Comparison of ENCODE assay signal across 8 cellular contexts in genomic region chr12:110039085-110039807, GRCh38. TPM values are rescaled to one million over a fixed set of nuclear protein-coding genes. Genes with fewer than 3 reads are reported as not detected.
DNase-seq lines count a peak whose midpoint lies in the region; ATAC-seq and TF ChIP-seq lines count a peak whose summit lies in the region.

No MANE protein-coding gene starts in this region.

- no peak for TF ChIP-seq EP300 in SK-N-SH (IDR thresholded peaks at IDR 0.05; ENCODE audit: borderline replicate concordance in 1 of 2, low read depth in 1 of 2, low read length in 1 of 2)

- H3K36me3 ChIP-seq in SK-N-SH (replicated peaks in 1 of 2; ENCODE audit: control insufficient read depth in 1 of 2, insufficient read depth in 2 of 2, low read length in 1 of 2) (peaks cover 38% of the 10 kb centered on the region in 2 experiments), mucosa of stomach (ENCODE audit: control insufficient read depth, insufficient read depth, low read length) (peaks cover 6% of the 10 kb centered on the region), uterus (no peaks in the 10 kb centered on the region)

- H2AFZ ChIP-seq in SK-N-SH (ENCODE audit: low read depth): no peak overlapping the region

- no peaks in the 10 kb centered on the region for H3K27me3 Mint-ChIP-seq in central memory CD8-positive, alpha-beta T cell

- CTCF ChIA-PET in SK-N-SH (lab: Yijun Ruan, JAX): no interaction called here

- WGBS in SK-N-SH (ENCODE audit: low lambda C conversion rate): 28% methylated on average over 5 of the region's 5 CpGs

- intact Hi-C loops in uterus (cut with DNase I; ENCODE audit: low total_unique reads): no loop called here

- H3K9me3 ChIP-seq in SK-N-SH: no peaks in the 10 kb centered on the region
- H3K9me3 ChIP-seq in mucosa of stomach (ENCODE audit: control insufficient read depth, low read length): no peaks in the 10 kb centered on the region
- H3K9me3 ChIP-seq in uterus: no peaks in the 10 kb centered on the region

- no peak overlapping the region for H3K4me3 Mint-ChIP-seq in central memory CD8-positive, alpha-beta T cell

- no peaks in the 10 kb centered on the region for H3K9me2 ChIP-seq in SK-N-SH

- H3K4me1 ChIP-seq in SK-N-SH (ENCODE audit: control insufficient read depth in 1 of 2, insufficient read depth in 2 of 2, low read depth in 1 of 2, low read length in 1 of 2) (peaks cover 0 to 14% of the 10 kb centered on the region in 2 experiments; a peak in 3 of 4 replicates), mucosa of stomach (ENCODE audit: control insufficient read depth, insufficient read depth, low read length) (peaks cover 22% of the 10 kb centered on the region), uterus (no peaks in the 10 kb centered on the region)

- no peak for TF ChIP-seq POLR2A in uterus (IDR thresholded peaks at IDR 0.05)

- H3K27ac ChIP-seq in SK-N-SH (ENCODE audit: low read depth in 2 of 2, low read length in 1 of 2) (peak overlapping the region; percentile 35 to 75; a peak in 3 of 4 replicates), uterus (peak overlapping the region in 1 of 2 donors; percentile 9)

- peaks cover 29% of the 10 kb centered on the region for H3K36me3 Mint-ChIP-seq in central memory CD8-positive, alpha-beta T cell (ENCODE audit: insufficient read depth)

- H3K9ac ChIP-seq in SK-N-SH (0 out of 2 replicates have a peak overlapping the region, but pooled peaks have one; percentile 18), mucosa of stomach (ENCODE audit: low read length) (peak overlapping the region; percentile 48)

- H3K79me2 ChIP-seq in SK-N-SH (ENCODE audit: insufficient read depth): peaks cover 77% of the 10 kb centered on the region; the same call in 1 of the 2 replicates

- H3K4me2 ChIP-seq in SK-N-SH: peak overlapping the region; percentile 9; the same call in 1 of the 2 replicates

- H4K20me1 ChIP-seq in SK-N-SH (ENCODE audit: insufficient read depth): peaks cover 6% of the 10 kb centered on the region; the same call in 1 of the 2 replicates

- POLR2A ChIA-PET in SK-N-SH (lab: Yijun Ruan, JAX): no interaction called here

- H3K27me3 ChIP-seq in SK-N-SH (ENCODE audit: insufficient read depth): no peaks in the 10 kb centered on the region
- H3K27me3 ChIP-seq in mucosa of stomach (ENCODE audit: control insufficient read depth, insufficient read depth, low read length): no peaks in the 10 kb centered on the region
- no peaks in the 10 kb centered on the region for H3K27me3 ChIP-seq in uterus

- ATAC-seq in central memory CD8-positive, alpha-beta T cell (replicated peaks; ENCODE audit: extremely low read depth, poor library complexity, severe bottlenecking): no peak
- ATAC-seq in GM18520 (IDR thresholded peaks at IDR 0.05; ENCODE audit: unreplicated experiment): no peak

- H3F3A ChIP-seq in SK-N-SH (replicated peaks; ENCODE audit: insufficient read depth): peaks cover 44% of the 10 kb centered on the region

- H3K27ac Mint-ChIP-seq in central memory CD8-positive, alpha-beta T cell (ENCODE audit: low read depth): peak overlapping the region; percentile 78

- H3K4me1 Mint-ChIP-seq in central memory CD8-positive, alpha-beta T cell: peaks cover 32% of the 10 kb centered on the region

- TF ChIP-seq CTCF in SK-N-SH (IDR thresholded peaks at IDR 0.05) (no peak), uterus (IDR thresholded peaks at IDR 0.05) (no peak)

- no peak overlapping the region for H3K4me3 ChIP-seq in SK-N-SH (ENCODE audit: low read depth in 2 of 2, low read length in 1 of 2)
- peak overlapping the region; percentile 16 for H3K4me3 ChIP-seq in mucosa of stomach (ENCODE audit: low read length)
- H3K4me3 ChIP-seq in uterus: no peak overlapping the region

- H3K9me3 Mint-ChIP-seq in central memory CD8-positive, alpha-beta T cell: no peaks in the 10 kb centered on the region

- TF ChIP-seq RAD21 in SK-N-SH (IDR thresholded peaks at IDR 0.05; ENCODE audit: low read length): no peak

- DNase-seq in NCI-H2107 treated with DMSO at 0.1 percent for 48 hours (lab: John Stamatoyannopoulos, UW; ENCODE audit: unreplicated experiment) (peak; percentile 10), NCI-H2107 (lab: John Stamatoyannopoulos, UW) (no peak), SK-N-SH (no peak), uterus (no peak), D341Med (ENCODE audit: low spot score) (no peak)
- no peak for DNase-seq in central memory CD8-positive, alpha-beta T cell (ENCODE audit: low spot score in 2 of 2)

TF ChIP-seq in SK-N-SH, 30 proteins besides CTCF, POLR2A, EP300 and RAD21:
- TF ChIP-seq PBX3 (IDR thresholded peaks at IDR 0.05): 0 out of 2 replicates have a peak, but pooled peaks have one; percentile 10
- TF ChIP-seq FOSL2 (IDR thresholded peaks at IDR 0.05; ENCODE audit: borderline replicate concordance, low read depth): peak; percentile 73; the same call in 1 of the 2 replicates
- peak; percentile 46; the same call in 1 of the 2 replicates for TF ChIP-seq MAX (IDR thresholded peaks at IDR 0.05; ENCODE audit: low read depth)
- TF ChIP-seq CHD2 (IDR thresholded peaks at IDR 0.05; ENCODE audit: low read length, partially characterized antibody): no peak
- TF ChIP-seq MXI1 (IDR thresholded peaks at IDR 0.05; ENCODE audit: low read depth, low read length): no peak
- TF ChIP-seq JUND (IDR thresholded peaks at IDR 0.05): peak; percentile 41

RNA-seq across cellular contexts. Expression of gene C12orf76, which starts 9.1 kb away (rescaled TPM):
- polyA plus RNA-seq in SK-N-SH (2012; rRNA removed): 29.2 and 38.3 TPM in 2 replicates
- 34.8 and 37.0 TPM in 2 replicates for polyA plus RNA-seq in SK-N-SH (2012; cell fraction: cytosol; rRNA removed)
- polyA plus RNA-seq in SK-N-SH (2012; cell fraction: nucleus; rRNA removed): 34.6 and 50.8 TPM in 2 replicates
- 10 to 100 TPM; 18.2 to 35.5 (median 28.4) TPM for total RNA-seq in uterus

RNA-seq across cellular contexts. Expression of gene ANKRD13A, which starts 40.0 kb away (rescaled TPM):
- polyA plus RNA-seq in SK-N-SH (2012; rRNA removed): 42.8 and 55.1 TPM in 2 replicates
- polyA plus RNA-seq in SK-N-SH (2012; cell fraction: cytosol; rRNA removed): 49.7 and 50.8 TPM in 2 replicates
- polyA plus RNA-seq in SK-N-SH (2012; cell fraction: nucleus; rRNA removed): 64.7 and 121 TPM in 2 replicates
- total RNA-seq in uterus: 10 to 100 TPM; 13.1 to 54.3 (median 37.7) TPM

RNA-seq across cellular contexts. Expression of gene GIT2, which starts 43.1 kb away (rescaled TPM):
- 21.2 and 23.1 TPM in 2 replicates for polyA plus RNA-seq in SK-N-SH (2012; rRNA removed)
- 18.1 and 20.1 TPM in 2 replicates for polyA plus RNA-seq in SK-N-SH (2012; cell fraction: cytosol; rRNA removed)
- 48.3 and 65.4 TPM in 2 replicates for polyA plus RNA-seq in SK-N-SH (2012; cell fraction: nucleus; rRNA removed)
- 10 to 100 TPM; 30.3 to 55.7 (median 47.0) TPM for total RNA-seq in uterus
